ENCODE assay signal across 8 cellular contexts in genomic region chr16:67935402-67936123, GRCh38. TPM values are rescaled to one million over a fixed set of nuclear protein-coding genes. Genes with fewer than 3 reads are reported as not detected.
A peak's percentile ranks its signal among the peaks of the same experiment; 100 is the strongest.
DNase-seq lines count a peak whose midpoint lies in the region; ATAC-seq and TF ChIP-seq lines count a peak whose summit lies in the region.

No MANE protein-coding gene starts in this region.

- H3K9me3 ChIP-seq in HUES48 (ENCODE audit: control insufficient read depth, insufficient read depth, low read length) (no peaks in the 10 kb centered on the region), NT2/D1 (ENCODE audit: insufficient read depth, low read length) (no peaks in the 10 kb centered on the region), endodermal cell (ENCODE audit: control insufficient read depth, low read length) (no peaks in the 10 kb centered on the region)

- CTCF ChIA-PET in Calu3 (lab: Charles Lee): interaction anchor here (0.6 to 1.7 kb wide), 8 partner anchors 16 to 414 kb away, joined by 3 to 8 read pairs (median 4); partner anchors contain the start of genes NFATC3, RANBP10 and TSNAXIP1

- BruUV-seq in Calu3 (replicated peaks; lab: Mats Ljungman, UMichigan): no TSS peak

- peaks cover 11% of the 10 kb centered on the region for H3K4me1 ChIP-seq in HUES48 (ENCODE audit: control insufficient read depth, insufficient read depth, low read length)
- peaks cover 15% of the 10 kb centered on the region for H3K4me1 ChIP-seq in NT2/D1 (ENCODE audit: insufficient read depth, insufficient read length)
- H3K4me1 ChIP-seq in endodermal cell (ENCODE audit: control insufficient read depth, insufficient read depth, low read length): no peaks in the 10 kb centered on the region

- H3K9ac ChIP-seq in HUES48 (ENCODE audit: low read depth, low read length) (peak overlapping the region; percentile 84), NT2/D1 (ENCODE audit: insufficient read length, low read depth) (peak overlapping the region; percentile 97), endodermal cell (ENCODE audit: extremely low read depth, low read length, poor library complexity, severe bottlenecking) (peak overlapping the region; percentile 77)

- DNase-seq in Calu3 (peak; percentile 99), NT2/D1 (ENCODE audit: low read depth, low spot score) (peak; percentile 95), endodermal cell (peak; percentile 98), mesenteric fat pad (ENCODE audit: low spot score) (peak; percentile 97)
- DNase-seq in activated CD8-positive, alpha-beta memory T cell treated with anti-CD3 and anti-CD28 coated beads, Interleukin-2, amount 50 U/mL, for 24 hours (ENCODE audit: extremely low read depth): peak; percentile 93
- peak; percentile 86 for DNase-seq in stimulated activated CD8-positive, alpha-beta memory T cell treated with anti-CD3 and anti-CD28 coated beads, Interleukin-15, amount 100 ng/mL, for 1 hour (ENCODE audit: low read depth)

- H3K4me1 Mint-ChIP-seq in Calu3 (ENCODE audit: low read depth, unreplicated experiment): peaks cover 26% of the 10 kb centered on the region
- peaks cover 24% of the 10 kb centered on the region for H3K4me1 Mint-ChIP-seq in endodermal cell

- H3K27ac Mint-ChIP-seq in Calu3 (ENCODE audit: unreplicated experiment): peak overlapping the region; percentile 92
- peak overlapping the region; percentile 99 for H3K27ac Mint-ChIP-seq in endodermal cell

- no peaks in the 10 kb centered on the region for H3K27me3 Mint-ChIP-seq in Calu3 (ENCODE audit: unreplicated experiment)
- no peaks in the 10 kb centered on the region for H3K27me3 Mint-ChIP-seq in endodermal cell (ENCODE audit: insufficient read depth)

- TF ChIP-seq CTCF in Calu3 (IDR thresholded peaks at IDR 0.05; ENCODE audit: unreplicated experiment) (no peak), endodermal cell (conservative IDR thresholded peaks at IDR 0.05) (no peak)

- H3K36me3 Mint-ChIP-seq in Calu3 (ENCODE audit: insufficient read depth, unreplicated experiment) (peaks cover 81% of the 10 kb centered on the region), endodermal cell (ENCODE audit: low read depth) (peaks cover 12% of the 10 kb centered on the region)

- H3K27ac ChIP-seq in HUES48 (ENCODE audit: low read depth, low read length) (peak overlapping the region; percentile 73), endodermal cell (ENCODE audit: low read depth, low read length) (no peak overlapping the region)

- intact Hi-C loops in Calu3 (cut with micrococcal nuclease; ENCODE audit: unreplicated experiment): no loop called here

- H3K9me3 Mint-ChIP-seq in Calu3 (ENCODE audit: low read depth, unreplicated experiment) (no peaks in the 10 kb centered on the region), endodermal cell (no peaks in the 10 kb centered on the region)

- H3K4me3 ChIP-seq in HUES48 (ENCODE audit: low read depth, low read length) (peak overlapping the region; percentile 99), NT2/D1 (ENCODE audit: insufficient read length, low read depth) (peak overlapping the region; percentile 95), endodermal cell (ENCODE audit: low read length) (peak overlapping the region; percentile 93)

- peaks cover 3% of the 10 kb centered on the region; the same call in 1 of the 2 replicates for H3K36me3 ChIP-seq in HUES48 (ENCODE audit: control insufficient read depth, insufficient read depth, low read length)
- H3K36me3 ChIP-seq in NT2/D1 (ENCODE audit: insufficient read depth, insufficient read length, low read length): peaks cover 48% of the 10 kb centered on the region
- no peaks in the 10 kb centered on the region for H3K36me3 ChIP-seq in endodermal cell (ENCODE audit: control insufficient read depth, insufficient read depth, low read length)

- ATAC-seq in GM21423 (IDR thresholded peaks at IDR 0.05; ENCODE audit: unreplicated experiment): peak; percentile 82

- 0% methylated on average over 26 to 55 of the region's 55 CpGs for WGBS in endodermal cell (ENCODE audit: insufficient coverage in 1 of 2, insufficient read length in 1 of 2), 2 experiments

- no peaks in the 10 kb centered on the region for H3K27me3 ChIP-seq in HUES48 (ENCODE audit: control insufficient read depth, insufficient read depth, low read length)
- no peaks in the 10 kb centered on the region for H3K27me3 ChIP-seq in NT2/D1 (ENCODE audit: insufficient read depth, insufficient read length)
- H3K27me3 ChIP-seq in endodermal cell (ENCODE audit: control insufficient read depth, insufficient read depth, low read length, poor library complexity, severe bottlenecking): no peaks in the 10 kb centered on the region

- H3K4me3 Mint-ChIP-seq in Calu3 (ENCODE audit: low read depth, unreplicated experiment) (peak overlapping the region; percentile 87), endodermal cell (peak overlapping the region; percentile 100)

RNA-seq across cellular contexts. Expression of gene PSMB10, which starts 1.1 kb away (rescaled TPM):
- 79.3 and 103 TPM in 2 replicates for total RNA-seq in Calu3 (2022)
- total RNA-seq in endodermal cell: 10 to 100 TPM; 15.5 to 16.5 TPM
- 15.1 TPM for polyA plus RNA-seq in endodermal cell (2013, experiment 1 of 2)
- 16.7 TPM for polyA plus RNA-seq in endodermal cell (2013, experiment 2 of 2)
- total RNA-seq in mesenteric fat pad: 53.8 TPM

RNA-seq across cellular contexts. Expression of gene CTRL, which starts 3.9 kb away (rescaled TPM):
- 2.6 and 3.4 TPM in 2 replicates for total RNA-seq in Calu3 (2022)
- total RNA-seq in endodermal cell: 1 to 10 TPM in 1 of 2 donors, under 1 TPM in 1; 0.66 to 2.3 TPM
- 1.6 TPM for polyA plus RNA-seq in endodermal cell (2013, experiment 1 of 2)
- 1.1 TPM for polyA plus RNA-seq in endodermal cell (2013, experiment 2 of 2)
- total RNA-seq in mesenteric fat pad: 1.3 TPM

RNA-seq across cellular contexts. Expression of gene LCAT, which starts 8.4 kb away (rescaled TPM):
- 14.7 and 15.2 TPM in 2 replicates for total RNA-seq in Calu3 (2022)
- total RNA-seq in endodermal cell: 10 to 100 TPM in 1 of 2 donors, 1 to 10 TPM in 1; 8.4 to 14.3 TPM
- 8.7 TPM for polyA plus RNA-seq in endodermal cell (2013, experiment 1 of 2)
- 9.7 TPM for polyA plus RNA-seq in endodermal cell (2013, experiment 2 of 2)
- total RNA-seq in mesenteric fat pad: 32.1 TPM

RNA-seq across cellular contexts. Expression of gene SLC12A4, which starts 32.9 kb away (rescaled TPM):
- total RNA-seq in Calu3 (2022): 31.7 and 38.0 TPM in 2 replicates
- 10 to 100 TPM; 37.9 to 43.4 TPM for total RNA-seq in endodermal cell
- 21.2 TPM for polyA plus RNA-seq in endodermal cell (2013, experiment 1 of 2)
- 18.5 TPM for polyA plus RNA-seq in endodermal cell (2013, experiment 2 of 2)
- 113 TPM for total RNA-seq in mesenteric fat pad

RNA-seq across cellular contexts. Expression of gene PSKH1, which starts 42.5 kb away (rescaled TPM):
- total RNA-seq in Calu3 (2022) (41.7 and 49.4 TPM in 2 replicates), endodermal cell (10 to 100 TPM; 32.1 to 37.4 TPM), mesenteric fat pad (28.6 TPM)
- polyA plus RNA-seq in endodermal cell (2013, experiment 1 of 2): 31.9 TPM
- polyA plus RNA-seq in endodermal cell (2013, experiment 2 of 2): 25.4 TPM
